In the genomic region with DNA sequence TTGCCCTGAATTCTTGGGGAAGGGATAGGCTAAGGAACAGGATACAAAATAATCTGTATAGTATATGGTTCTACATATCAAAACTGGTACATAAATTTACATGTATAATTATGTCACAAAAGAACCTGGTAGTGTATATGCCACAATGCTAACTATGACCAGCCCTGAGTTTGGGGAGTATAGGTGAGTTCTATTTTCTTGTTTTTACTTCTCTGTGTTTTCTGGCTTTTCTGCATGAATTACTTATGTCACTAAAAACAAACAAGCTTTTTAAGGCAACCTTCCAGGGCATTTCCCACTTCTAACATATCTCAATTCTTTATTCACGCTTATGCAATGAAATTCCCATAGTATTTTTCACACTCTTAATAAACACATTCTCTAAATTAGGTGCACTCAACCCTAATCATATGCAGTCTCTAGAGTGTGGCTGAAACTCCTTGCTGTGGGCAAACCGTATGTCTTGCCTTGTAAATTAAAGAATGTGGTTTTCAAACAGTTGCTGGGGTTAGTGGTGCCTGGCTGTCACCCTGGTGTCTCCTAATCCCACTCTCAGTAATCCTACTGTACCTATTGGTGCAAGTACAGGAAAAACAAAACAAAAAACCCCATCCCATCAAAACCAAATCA, we compare ENCODE assay signal across 12 cellular contexts. TPM values are rescaled to one million over a fixed set of nuclear protein-coding genes. Genes with fewer than 3 reads are reported as not detected.
DNase-seq lines count a peak whose midpoint lies in the region; ATAC-seq and TF ChIP-seq lines count a peak whose summit lies in the region.
"Had no signal": no experiment of that assay in that cellular context is flagged by ENCODE, and none has a peak within 500 bp of the region (broad histone marks: within the 10 kb centered on the region; RNA-seq: fewer than 3 reads in every experiment).

No MANE protein-coding gene starts in this region.

- intact Hi-C loops in activated naive CD4-positive, alpha-beta T cell treated with anti-CD3 and anti-CD28 coated beads for 36 hours (cut with micrococcal nuclease), result loop anchor here (1.0 to 5.0 kb wide), 4 partner anchors 16 to 356 kb away; no protein-coding TSS in a partner anchor

- no peak for TF ChIP-seq CTCF in GM13976 (IDR thresholded peaks at IDR 0.05; ENCODE audit: borderline replicate concordance, control extremely low read depth, extremely low read depth, insufficient read depth, missing control alignments)

- DNase-seq in activated naive CD4-positive, alpha-beta T cell treated with anti-CD3 and anti-CD28 coated beads for 36 hours, result peak; percentile 60
- DNase-seq in activated naive CD4-positive, alpha-beta T cell treated with anti-CD3 and anti-CD28 coated beads, Interleukin-2, amount 50 U/mL, for 16 hours, result no peak
- peak in 1 of 2 donors; percentile 59 for DNase-seq in stimulated activated naive CD8-positive, alpha-beta T cell treated with anti-CD3 and anti-CD28 coated beads, Interleukin-15, amount 100 ng/mL, for 72 hours
- DNase-seq in GM13976 (ENCODE audit: low spot score) (no peak), ureter (ENCODE audit: low spot score) (no peak)
- DNase-seq: IMR-90, left ventricle myocardium inferior, RPMI8226 had no signal

- H3K9me3 Mint-ChIP-seq in activated naive CD4-positive, alpha-beta T cell treated with anti-CD3 and anti-CD28 coated beads for 36 hours, result no peaks in the 10 kb centered on the region
- H3K9me3 Mint-ChIP-seq in stimulated activated naive CD8-positive, alpha-beta T cell treated with anti-CD3 and anti-CD28 coated beads, Interleukin-15, amount 100 ng/mL, for 72 hours, result no peaks in the 10 kb centered on the region

- no peak overlapping the region for H3K4me3 Mint-ChIP-seq in activated naive CD4-positive, alpha-beta T cell treated with anti-CD3 and anti-CD28 coated beads for 36 hours
- H3K4me3 Mint-ChIP-seq in stimulated activated naive CD8-positive, alpha-beta T cell treated with anti-CD3 and anti-CD28 coated beads, Interleukin-15, amount 100 ng/mL, for 72 hours, result peak overlapping the region in 1 of 2 donors; percentile 20
- H3K4me3 Mint-ChIP-seq: brain had no signal

- H3K27me3 Mint-ChIP-seq in activated naive CD4-positive, alpha-beta T cell treated with anti-CD3 and anti-CD28 coated beads for 36 hours (ENCODE audit: low read depth), result peaks cover 3% of the 10 kb centered on the region
- H3K27me3 Mint-ChIP-seq in stimulated activated naive CD8-positive, alpha-beta T cell treated with anti-CD3 and anti-CD28 coated beads, Interleukin-15, amount 100 ng/mL, for 72 hours, result peaks cover 25% of the 10 kb centered on the region

- H3K27ac Mint-ChIP-seq in activated naive CD4-positive, alpha-beta T cell treated with anti-CD3 and anti-CD28 coated beads for 36 hours, result no peak overlapping the region
- H3K27ac Mint-ChIP-seq in stimulated activated naive CD8-positive, alpha-beta T cell treated with anti-CD3 and anti-CD28 coated beads, Interleukin-15, amount 100 ng/mL, for 72 hours, result no peak overlapping the region

- in situ Hi-C loops in GM13976 (cut with MboI; ENCODE audit: low sequenced_read_pairs, unreplicated experiment), result no loop called here

- ATAC-seq in HG02610 (IDR thresholded peaks at IDR 0.05; ENCODE audit: unreplicated experiment) (peak; percentile 86), HG03520 (IDR thresholded peaks at IDR 0.05; ENCODE audit: unreplicated experiment) (peak; percentile 89), HG02970 (IDR thresholded peaks at IDR 0.05; ENCODE audit: low FRiP score, unreplicated experiment) (no peak)
- peak; percentile 97 for ATAC-seq in stimulated activated naive CD8-positive, alpha-beta T cell treated with anti-CD3 and anti-CD28 coated beads, Interleukin-15, amount 100 ng/mL, for 72 hours

- H3K36me3 Mint-ChIP-seq in activated naive CD4-positive, alpha-beta T cell treated with anti-CD3 and anti-CD28 coated beads for 36 hours (ENCODE audit: low read depth), result no peaks in the 10 kb centered on the region
- H3K36me3 Mint-ChIP-seq: brain had no signal

- CTCF ChIA-PET in activated naive CD4-positive, alpha-beta T cell treated with anti-CD3 and anti-CD28 coated beads for 36 hours (lab: Charles Lee), result interaction anchor here (0.8 to 2.6 kb wide), 3 partner anchors 10 to 61 kb away, joined by 3 to 12 read pairs (median 4); no protein-coding TSS in a partner anchor

- peaks cover 56% of the 10 kb centered on the region for H3K4me1 Mint-ChIP-seq in activated naive CD4-positive, alpha-beta T cell treated with anti-CD3 and anti-CD28 coated beads for 36 hours (ENCODE audit: low read depth)
- peaks cover 59% of the 10 kb centered on the region for H3K4me1 Mint-ChIP-seq in stimulated activated naive CD8-positive, alpha-beta T cell treated with anti-CD3 and anti-CD28 coated beads, Interleukin-15, amount 100 ng/mL, for 72 hours

RNA-seq across cellular contexts. Expression of a gene that starts 14.0 kb away (rescaled TPM):
- total RNA-seq in activated naive CD4-positive, alpha-beta T cell treated with anti-CD3 and anti-CD28 coated beads for 36 hours, result 10 to 100 TPM; 73.2 to 74.8 TPM
- total RNA-seq in ureter, result 41.6 TPM
